Comparison of ENCODE assay signal across 1 cellular context in the genomic region with DNA sequence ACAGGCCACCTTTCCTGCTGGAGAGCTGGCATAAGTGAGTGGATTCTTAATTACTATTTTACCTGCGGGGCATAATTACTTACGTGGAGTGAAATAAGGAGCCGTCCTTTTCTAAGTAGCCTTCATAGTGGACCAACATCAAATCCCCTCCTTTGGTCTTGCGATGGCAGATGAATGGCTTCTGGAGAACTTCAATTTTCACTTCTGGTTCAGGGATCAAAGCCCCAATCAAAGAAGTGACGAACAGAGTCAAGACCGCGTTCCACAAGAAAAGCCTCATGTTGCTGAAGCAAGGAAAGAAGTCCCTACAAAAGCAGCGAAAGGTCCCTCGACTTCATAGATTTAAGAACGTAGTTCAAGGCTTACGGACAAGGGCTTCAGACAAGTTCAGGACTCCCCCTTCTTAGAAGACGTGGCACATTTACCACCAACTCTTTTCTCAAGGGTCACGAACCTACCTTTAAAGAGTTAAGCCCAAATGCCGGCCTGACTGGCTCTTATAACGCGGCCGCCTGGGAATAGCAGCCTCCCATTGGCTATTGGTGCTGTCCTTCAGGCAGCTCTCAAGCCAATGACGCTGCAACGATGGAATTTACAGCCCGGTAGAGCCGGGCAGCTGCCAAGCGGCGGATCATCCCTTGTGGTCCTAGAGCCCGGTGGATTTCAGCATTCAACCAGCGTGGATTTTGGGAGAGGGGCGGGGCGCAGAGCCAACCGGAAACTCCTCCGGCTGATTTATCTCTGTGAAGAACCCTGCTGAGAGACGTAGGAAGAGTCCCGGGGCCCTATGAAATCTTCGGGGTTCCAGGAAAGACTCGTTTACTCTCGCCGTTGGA.
TF ChIP-seq lines count a peak whose summit lies in the region.

A gene with protein sequence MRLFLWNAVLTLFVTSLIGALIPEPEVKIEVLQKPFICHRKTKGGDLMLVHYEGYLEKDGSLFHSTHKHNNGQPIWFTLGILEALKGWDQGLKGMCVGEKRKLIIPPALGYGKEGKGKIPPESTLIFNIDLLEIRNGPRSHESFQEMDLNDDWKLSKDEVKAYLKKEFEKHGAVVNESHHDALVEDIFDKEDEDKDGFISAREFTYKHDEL (minus strand): TSS at position 474 of the 836 bp plus-strand sequence. CDS start 194 bp downstream, at position 280.

TF ChIP-seq in HepG2, 621 proteins besides CTCF, POLR2A, EP300 and RAD21 (continued from another document and continues in another):
- TF ChIP-seq ARID5B (CRISPR knock-in tag; IDR thresholded peaks at IDR 0.05) (peak; percentile 67), SOX6 (IDR thresholded peaks at IDR 0.05) (no peak), SOX6 (CRISPR knock-in tag; IDR thresholded peaks at IDR 0.05) (peak; percentile 43; the same call in 1 of the 2 replicates), ZBTB38 (CRISPR knock-in tag; IDR thresholded peaks at IDR 0.05) (no peak), GZF1 (CRISPR knock-in tag; IDR thresholded peaks at IDR 0.05) (no peak), MTF2 (CRISPR knock-in tag; IDR thresholded peaks at IDR 0.05; ENCODE audit: borderline replicate concordance) (no peak), RFXANK (CRISPR knock-in tag; IDR thresholded peaks at IDR 0.05) (no peak), RELA (CRISPR knock-in tag; IDR thresholded peaks at IDR 0.05) (no peak), ZNF496 (CRISPR knock-in tag; IDR thresholded peaks at IDR 0.05; ENCODE audit: insufficient replicate concordance) (no peak), HBP1 (CRISPR knock-in tag; IDR thresholded peaks at IDR 0.05; ENCODE audit: low read depth) (peak; percentile 64), HCFC1 (IDR thresholded peaks at IDR 0.05; ENCODE audit: low read depth, low read length) (no peak; the same call in 1 of the 2 replicates), PPARG (CRISPR knock-in tag; conservative IDR thresholded peaks at IDR 0.05) (no peak), ZNF605 (CRISPR knock-in tag; IDR thresholded peaks at IDR 0.05) (no peak; the same call in 1 of the 2 replicates), BRD4 (CRISPR knock-in tag; IDR thresholded peaks at IDR 0.05) (no peak), GPN1 (CRISPR knock-in tag; IDR thresholded peaks at IDR 0.05; ENCODE audit: borderline replicate concordance) (no peak), NPAS2 (CRISPR knock-in tag; IDR thresholded peaks at IDR 0.05; ENCODE audit: borderline replicate concordance) (no peak), TMF1 (CRISPR knock-in tag; IDR thresholded peaks at IDR 0.05; ENCODE audit: low read depth) (no peak), ZNF556 (CRISPR knock-in tag; IDR thresholded peaks at IDR 0.05; ENCODE audit: borderline replicate concordance) (peak; percentile 73; the same call in 1 of the 2 replicates), ZBTB37 (CRISPR knock-in tag; IDR thresholded peaks at IDR 0.05) (no peak), ARNT (IDR thresholded peaks at IDR 0.05) (no peak), MYNN (CRISPR knock-in tag; IDR thresholded peaks at IDR 0.05; ENCODE audit: low read depth) (peak; percentile 95; the same call in 1 of the 2 replicates), SP2 (CRISPR knock-in tag; IDR thresholded peaks at IDR 0.05) (peak; percentile 98), ZBTB39 (CRISPR knock-in tag; IDR thresholded peaks at IDR 0.05) (no peak), TFAP4 (IDR thresholded peaks at IDR 0.05; ENCODE audit: borderline replicate concordance, low read depth) (peak; percentile 73; the same call in 1 of the 2 replicates), HOXA7 (CRISPR knock-in tag; IDR thresholded peaks at IDR 0.05) (no peak), ZNF782 (CRISPR knock-in tag; IDR thresholded peaks at IDR 0.05; ENCODE audit: borderline replicate concordance) (no peak), MXI1 (IDR thresholded peaks at IDR 0.05; ENCODE audit: borderline replicate concordance, low read depth, low read length) (peak; percentile 83; the same call in 1 of the 3 replicates), BATF2 (CRISPR knock-in tag; IDR thresholded peaks at IDR 0.05) (no peak), ZNF713 (CRISPR knock-in tag; IDR thresholded peaks at IDR 0.05) (no peak), FOXP1 (IDR thresholded peaks at IDR 0.05) (no peak), FOXP1 (CRISPR knock-in tag; IDR thresholded peaks at IDR 0.05) (no peak), ASH2L (IDR thresholded peaks at IDR 0.05; ENCODE audit: insufficient read length, low read depth, low read length) (peak; percentile 84), PTBP1 (IDR thresholded peaks at IDR 0.05; ENCODE audit: low read depth, low read length, poor library complexity, severe bottlenecking) (no peak), TBX2 (CRISPR knock-in tag; IDR thresholded peaks at IDR 0.05; ENCODE audit: borderline replicate concordance) (peak; percentile 58; the same call in 1 of the 2 replicates)
- TF ChIP-seq, protein P1, sequence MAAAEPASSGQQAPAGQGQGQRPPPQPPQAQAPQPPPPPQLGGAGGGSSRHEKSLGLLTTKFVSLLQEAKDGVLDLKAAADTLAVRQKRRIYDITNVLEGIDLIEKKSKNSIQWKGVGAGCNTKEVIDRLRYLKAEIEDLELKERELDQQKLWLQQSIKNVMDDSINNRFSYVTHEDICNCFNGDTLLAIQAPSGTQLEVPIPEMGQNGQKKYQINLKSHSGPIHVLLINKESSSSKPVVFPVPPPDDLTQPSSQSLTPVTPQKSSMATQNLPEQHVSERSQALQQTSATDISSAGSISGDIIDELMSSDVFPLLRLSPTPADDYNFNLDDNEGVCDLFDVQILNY (CRISPR knock-in tag; conservative IDR thresholded peaks at IDR 0.05) = no peak
- TF ChIP-seq, protein P2, sequence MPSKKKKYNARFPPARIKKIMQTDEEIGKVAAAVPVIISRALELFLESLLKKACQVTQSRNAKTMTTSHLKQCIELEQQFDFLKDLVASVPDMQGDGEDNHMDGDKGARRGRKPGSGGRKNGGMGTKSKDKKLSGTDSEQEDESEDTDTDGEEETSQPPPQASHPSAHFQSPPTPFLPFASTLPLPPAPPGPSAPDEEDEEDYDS (CRISPR knock-in tag; IDR thresholded peaks at IDR 0.05) = peak; percentile 81
- TF ChIP-seq, protein P3, sequence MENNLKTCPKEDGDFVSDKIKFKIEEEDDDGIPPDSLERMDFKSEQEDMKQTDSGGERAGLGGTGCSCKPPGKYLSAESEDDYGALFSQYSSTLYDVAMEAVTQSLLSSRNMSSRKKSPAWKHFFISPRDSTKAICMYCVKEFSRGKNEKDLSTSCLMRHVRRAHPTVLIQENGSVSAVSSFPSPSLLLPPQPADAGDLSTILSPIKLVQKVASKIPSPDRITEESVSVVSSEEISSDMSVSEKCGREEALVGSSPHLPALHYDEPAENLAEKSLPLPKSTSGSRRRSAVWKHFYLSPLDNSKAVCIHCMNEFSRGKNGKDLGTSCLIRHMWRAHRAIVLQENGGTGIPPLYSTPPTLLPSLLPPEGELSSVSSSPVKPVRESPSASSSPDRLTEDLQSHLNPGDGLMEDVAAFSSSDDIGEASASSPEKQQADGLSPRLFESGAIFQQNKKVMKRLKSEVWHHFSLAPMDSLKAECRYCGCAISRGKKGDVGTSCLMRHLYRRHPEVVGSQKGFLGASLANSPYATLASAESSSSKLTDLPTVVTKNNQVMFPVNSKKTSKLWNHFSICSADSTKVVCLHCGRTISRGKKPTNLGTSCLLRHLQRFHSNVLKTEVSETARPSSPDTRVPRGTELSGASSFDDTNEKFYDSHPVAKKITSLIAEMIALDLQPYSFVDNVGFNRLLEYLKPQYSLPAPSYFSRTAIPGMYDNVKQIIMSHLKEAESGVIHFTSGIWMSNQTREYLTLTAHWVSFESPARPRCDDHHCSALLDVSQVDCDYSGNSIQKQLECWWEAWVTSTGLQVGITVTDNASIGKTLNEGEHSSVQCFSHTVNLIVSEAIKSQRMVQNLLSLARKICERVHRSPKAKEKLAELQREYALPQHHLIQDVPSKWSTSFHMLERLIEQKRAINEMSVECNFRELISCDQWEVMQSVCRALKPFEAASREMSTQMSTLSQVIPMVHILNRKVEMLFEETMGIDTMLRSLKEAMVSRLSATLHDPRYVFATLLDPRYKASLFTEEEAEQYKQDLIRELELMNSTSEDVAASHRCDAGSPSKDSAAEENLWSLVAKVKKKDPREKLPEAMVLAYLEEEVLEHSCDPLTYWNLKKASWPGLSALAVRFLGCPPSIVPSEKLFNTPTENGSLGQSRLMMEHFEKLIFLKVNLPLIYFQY (CRISPR knock-in tag; IDR thresholded peaks at IDR 0.05; ENCODE audit: borderline replicate concordance) = no peak
- TF ChIP-seq, protein P4, sequence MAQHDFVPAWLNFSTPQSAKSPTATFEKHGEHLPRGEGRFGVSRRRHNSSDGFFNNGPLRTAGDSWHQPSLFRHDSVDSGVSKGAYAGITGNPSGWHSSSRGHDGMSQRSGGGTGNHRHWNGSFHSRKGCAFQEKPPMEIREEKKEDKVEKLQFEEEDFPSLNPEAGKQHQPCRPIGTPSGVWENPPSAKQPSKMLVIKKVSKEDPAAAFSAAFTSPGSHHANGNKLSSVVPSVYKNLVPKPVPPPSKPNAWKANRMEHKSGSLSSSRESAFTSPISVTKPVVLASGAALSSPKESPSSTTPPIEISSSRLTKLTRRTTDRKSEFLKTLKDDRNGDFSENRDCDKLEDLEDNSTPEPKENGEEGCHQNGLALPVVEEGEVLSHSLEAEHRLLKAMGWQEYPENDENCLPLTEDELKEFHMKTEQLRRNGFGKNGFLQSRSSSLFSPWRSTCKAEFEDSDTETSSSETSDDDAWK (CRISPR knock-in tag; IDR thresholded peaks at IDR 0.05) = no peak
